Comparison of ENCODE assay signal across 11 cellular contexts in genomic region chr2:73952499-73953446, GRCh38. TPM values are rescaled to one million over a fixed set of nuclear protein-coding genes. Genes with fewer than 3 reads are reported as not detected.
A peak's percentile ranks its signal among the peaks of the same experiment; 100 is the strongest.
DNase-seq lines count a peak whose midpoint lies in the region; ATAC-seq and TF ChIP-seq lines count a peak whose summit lies in the region.
"Had no signal": no experiment of that assay in that cellular context is flagged by ENCODE, and none has a peak within 500 bp of the region (broad histone marks: within the 10 kb centered on the region; RNA-seq: fewer than 3 reads in every experiment).

No MANE protein-coding gene starts in this region.

- H3K36me3 Mint-ChIP-seq in activated CD4-positive, alpha-beta memory T cell treated with anti-CD3 and anti-CD28 coated beads for 36 hours = peaks cover 55% of the 10 kb centered on the region
- peaks cover 70% of the 10 kb centered on the region for H3K36me3 Mint-ChIP-seq in activated CD4-positive, alpha-beta memory T cell treated with anti-CD3 and anti-CD28 coated beads, Interleukin-2, amount 10 ng/mL, durations not matched to agents 7 days and 5 days (ENCODE audit: low read depth)
- H3K36me3 Mint-ChIP-seq in activated T-helper 17 cell treated with anti-CD3 and anti-CD28 coated beads, Interleukin-2, amount 50 U/mL, for 72 hours (ENCODE audit: low read depth) = peaks cover 92% of the 10 kb centered on the region

- H3K4me3 Mint-ChIP-seq in activated CD4-positive, alpha-beta memory T cell treated with anti-CD3 and anti-CD28 coated beads for 36 hours = no peak overlapping the region
- no peak overlapping the region for H3K4me3 Mint-ChIP-seq in activated CD4-positive, alpha-beta memory T cell treated with anti-CD3 and anti-CD28 coated beads, Interleukin-2, amount 10 ng/mL, durations not matched to agents 7 days and 5 days
- H3K4me3 Mint-ChIP-seq in activated T-helper 17 cell treated with anti-CD3 and anti-CD28 coated beads, Interleukin-2, amount 50 U/mL, for 72 hours = peak overlapping the region; percentile 2
- H3K4me3 Mint-ChIP-seq: endodermal cell had no signal

- peak overlapping the region; percentile 68 for H3K27ac Mint-ChIP-seq in activated CD4-positive, alpha-beta memory T cell treated with anti-CD3 and anti-CD28 coated beads for 36 hours
- no peak overlapping the region for H3K27ac Mint-ChIP-seq in activated CD4-positive, alpha-beta memory T cell treated with anti-CD3 and anti-CD28 coated beads, Interleukin-2, amount 10 ng/mL, durations not matched to agents 7 days and 5 days
- peak overlapping the region; percentile 22 for H3K27ac Mint-ChIP-seq in activated T-helper 17 cell treated with anti-CD3 and anti-CD28 coated beads, Interleukin-2, amount 50 U/mL, for 72 hours
- H3K27ac Mint-ChIP-seq: endodermal cell had no signal

- intact Hi-C loops in activated CD4-positive, alpha-beta memory T cell treated with anti-CD3 and anti-CD28 coated beads for 36 hours (cut with micrococcal nuclease) = no loop called here
- intact Hi-C loops in head of caudate nucleus (cut with DNase I) = no loop called here

- TF ChIP-seq CTCF in RWPE1 (conservative IDR thresholded peaks at IDR 0.05; ENCODE audit: low read depth) = no peak

- POLR2A ChIA-PET in activated CD4-positive, alpha-beta memory T cell treated with anti-CD3 and anti-CD28 coated beads for 36 hours (lab: Charles Lee) = no interaction called here
- POLR2A ChIA-PET in activated CD4-positive, alpha-beta memory T cell treated with anti-CD3 and anti-CD28 coated beads, Interleukin-2, amount 10 ng/mL, durations not matched to agents 7 days and 5 days (lab: Charles Lee) = interaction anchor here (1.2 kb wide), 1 partner anchor 17 kb away, joined by 3 read pairs; no protein-coding TSS in a partner anchor
- POLR2A ChIA-PET in RWPE1 (lab: Yijun Ruan, JAX; ENCODE audit: low non-redundant PET) = no interaction called here

- H3K9me3 Mint-ChIP-seq in activated CD4-positive, alpha-beta memory T cell treated with anti-CD3 and anti-CD28 coated beads for 36 hours = no peaks in the 10 kb centered on the region
- H3K9me3 Mint-ChIP-seq in activated CD4-positive, alpha-beta memory T cell treated with anti-CD3 and anti-CD28 coated beads, Interleukin-2, amount 10 ng/mL, durations not matched to agents 7 days and 5 days = no peaks in the 10 kb centered on the region
- no peaks in the 10 kb centered on the region for H3K9me3 Mint-ChIP-seq in activated T-helper 17 cell treated with anti-CD3 and anti-CD28 coated beads, Interleukin-2, amount 50 U/mL, for 72 hours
- H3K9me3 Mint-ChIP-seq: endodermal cell had no signal

- peak; percentile 79 for ATAC-seq in activated T-helper 17 cell treated with anti-CD3 and anti-CD28 coated beads, Interleukin-2, amount 50 U/mL, for 72 hours (replicated peaks)

- no peak overlapping the region; the same call in 1 of the 2 replicates for H3K27ac ChIP-seq in RWPE1
- H3K27ac ChIP-seq: SK-N-MC had no signal

- no peak for DNase-seq in activated CD4-positive, alpha-beta memory T cell treated with anti-CD3 and anti-CD28 coated beads for 36 hours
- no peak for DNase-seq in activated CD4-positive, alpha-beta memory T cell treated with anti-CD3 and anti-CD28 coated beads, Interleukin-2, amount 10 ng/mL, durations not matched to agents 7 days and 5 days
- DNase-seq in head of caudate nucleus (peak in 23 of 42 donors; percentile 14 to 81 (median 38)), stromal cell of bone marrow (ENCODE audit: low read depth) (peak; percentile 57), RWPE1 (ENCODE audit: low spot score) (no peak), NCI-H1092 (lab: John Stamatoyannopoulos, UW) (no peak), T-helper 9 cell (no peak)
- DNase-seq: activated T-cell treated with anti-CD3 and anti-CD28 coated beads for 4 hours, endodermal cell had no signal

- no peaks in the 10 kb centered on the region for H3K27me3 Mint-ChIP-seq in activated CD4-positive, alpha-beta memory T cell treated with anti-CD3 and anti-CD28 coated beads for 36 hours
- H3K27me3 Mint-ChIP-seq in activated CD4-positive, alpha-beta memory T cell treated with anti-CD3 and anti-CD28 coated beads, Interleukin-2, amount 10 ng/mL, durations not matched to agents 7 days and 5 days = no peaks in the 10 kb centered on the region
- H3K27me3 Mint-ChIP-seq in activated T-helper 17 cell treated with anti-CD3 and anti-CD28 coated beads, Interleukin-2, amount 50 U/mL, for 72 hours = no peaks in the 10 kb centered on the region

- CTCF ChIA-PET in activated CD4-positive, alpha-beta memory T cell treated with anti-CD3 and anti-CD28 coated beads for 36 hours (lab: Charles Lee) = no interaction called here
- CTCF ChIA-PET in activated CD4-positive, alpha-beta memory T cell treated with anti-CD3 and anti-CD28 coated beads, Interleukin-2, amount 10 ng/mL, durations not matched to agents 7 days and 5 days (lab: Charles Lee) = interaction anchor here (0.6 to 1.3 kb wide), 2 partner anchors 28 to 124 kb away, joined by 3 read pairs; partner anchors contain the start of gene STAMBP
- CTCF ChIA-PET in RWPE1 (lab: Yijun Ruan, JAX) = interaction anchor here (0.7 kb wide), 1 partner anchor 35 kb away, joined by 3 read pairs; no protein-coding TSS in a partner anchor

- H3K4me1 Mint-ChIP-seq in activated CD4-positive, alpha-beta memory T cell treated with anti-CD3 and anti-CD28 coated beads for 36 hours (ENCODE audit: low read depth) = peaks cover 50% of the 10 kb centered on the region
- H3K4me1 Mint-ChIP-seq in activated CD4-positive, alpha-beta memory T cell treated with anti-CD3 and anti-CD28 coated beads, Interleukin-2, amount 10 ng/mL, durations not matched to agents 7 days and 5 days = peaks cover 55% of the 10 kb centered on the region
- H3K4me1 Mint-ChIP-seq in activated T-helper 17 cell treated with anti-CD3 and anti-CD28 coated beads, Interleukin-2, amount 50 U/mL, for 72 hours = peaks cover 34% of the 10 kb centered on the region

RNA-seq across cellular contexts. Expression of gene DGUOK, which starts 26.1 kb away (rescaled TPM):
- total RNA-seq in activated CD4-positive, alpha-beta memory T cell treated with anti-CD3 and anti-CD28 coated beads for 36 hours = 100 to 1,000 TPM; 101 to 102 TPM
- 10 to 100 TPM; 75.6 to 76.3 TPM for total RNA-seq in activated CD4-positive, alpha-beta memory T cell treated with anti-CD3 and anti-CD28 coated beads, Interleukin-2, amount 10 ng/mL, durations not matched to agents 7 days and 5 days
- 10 to 100 TPM; 66.7 to 87.8 TPM for total RNA-seq in activated T-helper 17 cell treated with anti-CD3 and anti-CD28 coated beads, Interleukin-2, amount 50 U/mL, for 72 hours

RNA-seq across cellular contexts. Expression of gene TET3, which starts 31.9 kb away (rescaled TPM):
- total RNA-seq in activated CD4-positive, alpha-beta memory T cell treated with anti-CD3 and anti-CD28 coated beads for 36 hours = 10 to 100 TPM; 10.5 to 11.8 TPM
- total RNA-seq in activated CD4-positive, alpha-beta memory T cell treated with anti-CD3 and anti-CD28 coated beads, Interleukin-2, amount 10 ng/mL, durations not matched to agents 7 days and 5 days = 10 to 100 TPM; 10.1 to 10.7 TPM
- total RNA-seq in activated T-helper 17 cell treated with anti-CD3 and anti-CD28 coated beads, Interleukin-2, amount 50 U/mL, for 72 hours = 10 to 100 TPM; 15.1 to 42.6 TPM

RNA-seq across cellular contexts. Expression of gene ACTG2, which starts 60.0 kb away (rescaled TPM):
- not detected for total RNA-seq in activated CD4-positive, alpha-beta memory T cell treated with anti-CD3 and anti-CD28 coated beads for 36 hours
- not detected for total RNA-seq in activated CD4-positive, alpha-beta memory T cell treated with anti-CD3 and anti-CD28 coated beads, Interleukin-2, amount 10 ng/mL, durations not matched to agents 7 days and 5 days
- total RNA-seq in activated T-helper 17 cell treated with anti-CD3 and anti-CD28 coated beads, Interleukin-2, amount 50 U/mL, for 72 hours = not detected

Comparison
In these comparisons a context has a peak if more than half of its experiments do, and no peak if none do; other contexts are left out.
1. DNase-seq: peak in head of caudate nucleus (23 of 42) and stromal cell of bone marrow (single experiment); none in activated CD4-positive, alpha-beta memory T cell treated with anti-CD3 and anti-CD28 coated beads for 36 hours (single experiment), activated CD4-positive, alpha-beta memory T cell treated with anti-CD3 and anti-CD28 coated beads, Interleukin-2, amount 10 ng/mL, durations not matched to agents 7 days and 5 days (single experiment), RWPE1 (single experiment), NCI-H1092 (single experiment) and T-helper 9 cell (single experiment).